In the genomic region with DNA sequence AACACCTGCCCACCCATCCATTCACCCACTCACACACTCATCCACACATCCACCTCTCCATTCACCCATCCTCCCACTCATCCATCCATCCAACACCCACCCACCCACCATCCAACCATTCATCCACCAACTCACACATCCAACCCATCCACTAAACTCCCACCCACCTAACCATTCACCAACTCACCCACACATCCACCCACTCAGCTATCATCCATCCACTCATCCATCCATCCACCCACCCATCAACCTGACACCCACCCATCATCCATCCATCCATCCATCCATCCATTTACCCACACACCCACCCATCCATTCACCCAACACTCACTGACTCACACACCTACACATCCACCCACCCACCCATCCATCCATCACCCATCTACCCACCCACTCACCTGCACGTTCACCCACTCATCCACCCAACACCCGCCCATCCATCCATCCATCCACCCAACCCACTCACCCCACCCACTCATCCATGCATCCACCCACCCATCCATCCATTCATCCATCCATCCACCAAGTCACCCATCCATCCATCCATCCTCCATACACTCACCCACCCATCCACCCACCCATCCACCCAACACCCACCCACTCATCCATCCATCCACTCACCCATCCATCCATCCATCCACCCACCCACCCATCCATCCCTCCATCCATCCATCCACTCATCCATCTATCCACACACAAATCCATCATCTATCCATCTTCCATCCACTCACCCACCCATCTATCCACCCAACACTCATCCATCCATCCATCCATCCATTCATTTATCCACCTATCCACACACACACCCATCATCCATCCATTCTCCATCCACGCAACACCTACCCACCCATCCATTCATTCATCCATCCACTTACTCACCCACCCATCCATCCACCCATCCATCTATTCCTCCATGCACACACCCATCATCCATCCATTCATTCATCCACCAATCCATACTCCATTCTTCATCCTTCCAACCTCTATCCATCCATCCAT, we compare ENCODE assay signal across 26 cellular contexts. TPM values are rescaled to one million over a fixed set of nuclear protein-coding genes. Genes with fewer than 3 reads are reported as not detected.
A peak's percentile ranks its signal among the peaks of the same experiment; 100 is the strongest.
DNase-seq lines count a peak whose midpoint lies in the region; ATAC-seq, FAIRE-seq and TF ChIP-seq lines count a peak whose summit lies in the region.
"Had no signal": no experiment of that assay in that cellular context is flagged by ENCODE, and none has a peak within 500 bp of the region (broad histone marks: within the 10 kb centered on the region; RNA-seq: fewer than 3 reads in every experiment).

No MANE protein-coding gene starts in this region.

- H3K23me2 ChIP-seq in H1 (ENCODE audit: low read depth, low read length): peaks cover 14% of the 10 kb centered on the region; the same call in 1 of the 2 replicates

- H3K9ac ChIP-seq in H1 (replicated peaks in 1 of 4; ENCODE audit: extremely low read depth in 1 of 4, low read depth in 3 of 4, low read length in 3 of 4): no peak overlapping the region

- H3K36me3 ChIP-seq in H1 (ENCODE audit: control insufficient read depth in 2 of 4, insufficient read depth in 4 of 4, low read length in 3 of 4): no peaks in the 10 kb centered on the region
- H3K36me3 ChIP-seq: MG63 had no signal

- POLR2A ChIA-PET in H1 (lab: Charles Lee; ENCODE audit: partially characterized antibody): no interaction called here

- no peak overlapping the region for H3K4me2 ChIP-seq in H1 (ENCODE audit: insufficient read depth in 1 of 2, low read depth in 2 of 2, low read length in 2 of 2)

- TF ChIP-seq RAD21 in H1 (IDR thresholded peaks at IDR 0.05 in 1 of 2, conservative IDR thresholded peaks at IDR 0.05 in 1 of 2; ENCODE audit: low read depth in 2 of 2, low read length in 2 of 2): no peak

- CTCF ChIA-PET in activated CD8-positive, alpha-beta memory T cell treated with anti-CD3 and anti-CD28 coated beads, Interleukin-2, amount 10 ng/mL, durations not matched to agents 7 days and 5 days (lab: Charles Lee): no interaction called here
- CTCF ChIA-PET in H1 (lab: Charles Lee; ENCODE audit: partially characterized antibody): no interaction called here

- no peak overlapping the region for H3K4me3 ChIP-seq in H1 (ENCODE audit: extremely low read depth in 1 of 4, insufficient read depth in 2 of 4, low read depth in 3 of 4, low read length in 4 of 4)
- H3K4me3 ChIP-seq: MG63 had no signal

- no peak overlapping the region for H2AFZ ChIP-seq in H1 (ENCODE audit: low read length)

- no peak overlapping the region for H3K4me3 Mint-ChIP-seq in activated CD8-positive, alpha-beta memory T cell treated with anti-CD3 and anti-CD28 coated beads, Interleukin-2, amount 10 ng/mL, durations not matched to agents 7 days and 5 days
- no peak overlapping the region for H3K4me3 Mint-ChIP-seq in CD14-positive monocyte
- H3K4me3 Mint-ChIP-seq: CD4-positive, CD25-positive, alpha-beta regulatory T cell; HFFc6 had no signal

- peaks cover 0 to 6% of the 10 kb centered on the region in 2 experiments for H4K20me1 ChIP-seq in H1 (replicated peaks in 1 of 2; ENCODE audit: control insufficient read depth in 1 of 2, insufficient read depth in 2 of 2, low read length in 2 of 2)

- H3K9me3 Mint-ChIP-seq in activated CD8-positive, alpha-beta memory T cell treated with anti-CD3 and anti-CD28 coated beads, Interleukin-2, amount 10 ng/mL, durations not matched to agents 7 days and 5 days (ENCODE audit: low read depth): peaks cover 4% of the 10 kb centered on the region
- H3K9me3 Mint-ChIP-seq in CD14-positive monocyte: peaks cover 0 to 4% (median 0%) of the 10 kb centered on the region in 7 donors

- no peaks in the 10 kb centered on the region for H3K79me2 ChIP-seq in H1 (ENCODE audit: control insufficient read depth in 1 of 2, insufficient read depth in 2 of 2, low read length in 2 of 2)

- no peak overlapping the region for H3K27ac ChIP-seq in H1 (ENCODE audit: low read depth, low read length)
- H3K27ac ChIP-seq: 22Rv1 had no signal

- no peak overlapping the region for H2BK15ac ChIP-seq in H1 (ENCODE audit: low read length)

- H3K4me1 Mint-ChIP-seq in activated CD8-positive, alpha-beta memory T cell treated with anti-CD3 and anti-CD28 coated beads, Interleukin-2, amount 10 ng/mL, durations not matched to agents 7 days and 5 days: no peaks in the 10 kb centered on the region
- no peaks in the 10 kb centered on the region for H3K4me1 Mint-ChIP-seq in CD14-positive monocyte
- H3K4me1 Mint-ChIP-seq: CD4-positive, CD25-positive, alpha-beta regulatory T cell had no signal

- peaks cover 46 to 59% of the 10 kb centered on the region in 2 experiments for H3K9me3 ChIP-seq in H1 (ENCODE audit: insufficient read depth in 2 of 2, low read depth in 1 of 2, low read length in 1 of 2)
- H3K9me3 ChIP-seq: MG63 had no signal

- no peak overlapping the region for H3K4ac ChIP-seq in H1 (replicated peaks; ENCODE audit: insufficient read length, low read depth, low read length)

- H3K23ac ChIP-seq in H1 (ENCODE audit: insufficient read length): no peak overlapping the region

- no peak overlapping the region for H3K18ac ChIP-seq in H1 (ENCODE audit: extremely low read depth, low read length)

- H3K27me3 Mint-ChIP-seq in activated CD8-positive, alpha-beta memory T cell treated with anti-CD3 and anti-CD28 coated beads, Interleukin-2, amount 10 ng/mL, durations not matched to agents 7 days and 5 days: peaks cover 11% of the 10 kb centered on the region
- peaks cover 0 to 8% (median 7%) of the 10 kb centered on the region in 3 donors for H3K27me3 Mint-ChIP-seq in CD14-positive monocyte (ENCODE audit: low read depth in 3 of 3)
- H3K27me3 Mint-ChIP-seq: CD4-positive, CD25-positive, alpha-beta regulatory T cell had no signal

- WGBS in H1 (ENCODE audit: extremely low coverage in 1 of 2, insufficient coverage in 1 of 2, insufficient read length in 1 of 2, insufficient replicate concordance in 2 of 2, low coverage in 1 of 2, low lambda C conversion rate in 2 of 2, missing lambda C conversion rate in 1 of 2), 2 experiments: 83 to 100% methylated on average over 1 to 2 of the region's 3 CpGs

- no peak overlapping the region for H2BK20ac ChIP-seq in H1 (ENCODE audit: low read length)

- peak overlapping the region; percentile 20 for H3K27ac Mint-ChIP-seq in activated CD8-positive, alpha-beta memory T cell treated with anti-CD3 and anti-CD28 coated beads, Interleukin-2, amount 10 ng/mL, durations not matched to agents 7 days and 5 days
- H3K27ac Mint-ChIP-seq in CD14-positive monocyte: no peak overlapping the region
- H3K27ac Mint-ChIP-seq: CD4-positive, CD25-positive, alpha-beta regulatory T cell; HFFc6 had no signal

- TF ChIP-seq CTCF in CD14-positive monocyte (IDR thresholded peaks at IDR 0.05) (no peak), H1 (IDR thresholded peaks at IDR 0.05; ENCODE audit: control extremely low read depth in 1 of 3, insufficient read depth in 1 of 3, low read depth in 1 of 3, low read length in 3 of 3) (no peak)

- no peak for DNase-seq in activated CD8-positive, alpha-beta memory T cell treated with anti-CD3 and anti-CD28 coated beads, Interleukin-2, amount 10 ng/mL, durations not matched to agents 7 days and 5 days
- no peak for DNase-seq in activated CD8-positive, alpha-beta memory T cell treated with anti-CD3 and anti-CD28 coated beads, Interleukin-2, amount 50 U/mL, for 48 hours
- DNase-seq in CD14-positive monocyte (ENCODE audit: low spot score) (peak; percentile 40), H1 (ENCODE audit: low read depth in 1 of 2, low spot score in 2 of 2) (no peak), posterior vena cava (ENCODE audit: low spot score) (peak; percentile 8), AG08395 (ENCODE audit: low spot score) (no peak), LoVo (ENCODE audit: low spot score) (no peak), putamen (ENCODE audit: low spot score) (no peak)
- DNase-seq: CD4-positive, CD25-positive, alpha-beta regulatory T cell; DMS153; HFFc6; KBM-7; MG63; NCI-H1105 treated with DMSO at 0.1 percent for 48 hours; NCI-H146; NCI-H1930; NCI-H2107; NCI-H446; NCI-H524 treated with DMSO at 0.1 percent for 48 hours; NCI-H774; SIG-M5 had no signal

- no peak for FAIRE-seq in H1 (lab: Jason Lieb, UNC)
- FAIRE-seq: HTR-8/SVneo, RCC 7860 had no signal

- no peak overlapping the region for H2BK120ac ChIP-seq in H1 (replicated peaks; ENCODE audit: low read depth, low read length)

- H3K4me1 ChIP-seq in H1 (replicated peaks in 1 of 4; ENCODE audit: control insufficient read depth in 3 of 4, insufficient read depth in 4 of 4, low read length in 3 of 4): no peaks in the 10 kb centered on the region

- no peak overlapping the region for H2AK5ac ChIP-seq in H1 (ENCODE audit: low read depth, low read length)

- H3K36me3 Mint-ChIP-seq in activated CD8-positive, alpha-beta memory T cell treated with anti-CD3 and anti-CD28 coated beads, Interleukin-2, amount 10 ng/mL, durations not matched to agents 7 days and 5 days: peaks cover 3% of the 10 kb centered on the region
- no peaks in the 10 kb centered on the region for H3K36me3 Mint-ChIP-seq in CD14-positive monocyte
- H3K36me3 Mint-ChIP-seq: CD4-positive, CD25-positive, alpha-beta regulatory T cell had no signal

- intact Hi-C loops in CD14-positive monocyte (cut with micrococcal nuclease): no loop called here
- intact Hi-C loops in posterior vena cava (cut with DNase I): loop anchor here (1.0 to 10.0 kb wide), 2 partner anchors 25 to 137 kb away; no protein-coding TSS in a partner anchor

- H3K79me1 ChIP-seq in H1 (ENCODE audit: low read depth, low read length): no peaks in the 10 kb centered on the region

- H2BK12ac ChIP-seq in H1 (ENCODE audit: low read depth, low read length): no peak overlapping the region

- no peak for TF ChIP-seq POLR2A in H1 (IDR thresholded peaks at IDR 0.05; ENCODE audit: control extremely low read depth in 1 of 2, low read depth in 2 of 2, low read length in 2 of 2)

- peak overlapping the region; percentile 69 for H3K56ac ChIP-seq in H1 (replicated peaks; ENCODE audit: insufficient read length, low read depth, low read length)

- no peak overlapping the region for H4K5ac ChIP-seq in H1 (ENCODE audit: insufficient read length, low read depth, low read length)

- no peak overlapping the region for H4K91ac ChIP-seq in H1 (replicated peaks; ENCODE audit: insufficient read length, low read length)

- no peak overlapping the region for H4K8ac ChIP-seq in H1 (ENCODE audit: extremely low read depth, insufficient read depth, low read length)

- no peak overlapping the region for H3K14ac ChIP-seq in H1 (ENCODE audit: insufficient read length)

- no peak for TF ChIP-seq EP300 in H1 (IDR thresholded peaks at IDR 0.05; ENCODE audit: borderline replicate concordance in 1 of 2, low read depth in 2 of 2, low read length in 2 of 2)

- no peak overlapping the region for H2BK5ac ChIP-seq in H1 (ENCODE audit: low read depth, low read length)

- ATAC-seq in activated CD8-positive, alpha-beta memory T cell treated with anti-CD3 and anti-CD28 coated beads, Interleukin-2, amount 10 ng/mL, durations not matched to agents 7 days and 5 days: no peak

- H3K27me3 ChIP-seq in H1 (replicated peaks in 1 of 4; ENCODE audit: control insufficient read depth in 3 of 4, extremely low read depth in 1 of 4, insufficient read depth in 3 of 4, low read length in 3 of 4): no peaks in the 10 kb centered on the region

RNA-seq across cellular contexts. Expression of a gene that starts 17.4 kb away (rescaled TPM):
- total RNA-seq in activated CD8-positive, alpha-beta memory T cell treated with anti-CD3 and anti-CD28 coated beads, Interleukin-2, amount 10 ng/mL, durations not matched to agents 7 days and 5 days: not detected
- polyA plus RNA-seq in CD14-positive monocyte: not detected
- total RNA-seq in H1 (2021; fragmentation: NEBNext Ultra II Directional; extraction: Animal tissue kit (Norgen Biotek cat#: 25700)): 0.43 and 0.46 TPM in 2 replicates
- polyA plus RNA-seq in H1 (2011; rRNA removed): 0.38 and 0.39 TPM in 2 replicates
- 0.54 TPM for polyA plus RNA-seq in H1 (2011; cell fraction: cytosol; rRNA removed)
- 1.1 TPM for polyA plus RNA-seq in H1 (2011; cell fraction: nucleus; rRNA removed)
- 0.25 to 0.69 TPM (median 0.53 TPM) in 4 replicates for polyA plus RNA-seq in H1 (2012, experiment 1 of 2)
- 0.14 TPM for polyA plus RNA-seq in H1 (2012, experiment 2 of 2)
- 0.18 TPM for polyA plus RNA-seq in H1 (2013, experiment 1 of 2)
- polyA plus RNA-seq in H1 (2013, experiment 2 of 2): 0.26 TPM
- 0.13 and 0.24 TPM in 2 replicates for polyA minus RNA-seq in H1 (2011; rRNA and poly(A)+ RNA removed)
- polyA minus RNA-seq in H1 (2011; cell fraction: cytosol; rRNA and poly(A)+ RNA removed): 0.15 TPM
- 1.2 TPM for polyA minus RNA-seq in H1 (2011; cell fraction: nucleus; rRNA and poly(A)+ RNA removed)
- total RNA-seq in posterior vena cava: 10 to 100 TPM; 15.8 to 21.1 TPM
- total RNA-seq: HFFc6, LHCN-M2 had no signal
- polyA plus RNA-seq: CD4-positive, CD25-positive, alpha-beta regulatory T cell had no signal

RNA-seq across cellular contexts. Expression of a gene that starts 30.3 kb away (rescaled TPM):
- total RNA-seq in activated CD8-positive, alpha-beta memory T cell treated with anti-CD3 and anti-CD28 coated beads, Interleukin-2, amount 10 ng/mL, durations not matched to agents 7 days and 5 days: not detected
- polyA plus RNA-seq in CD14-positive monocyte: not detected
- total RNA-seq in H1 (2021; fragmentation: NEBNext Ultra II Directional; extraction: Animal tissue kit (Norgen Biotek cat#: 25700)): not detected in 2 replicates
- not detected in 2 replicates for polyA plus RNA-seq in H1 (2011; rRNA removed)
- polyA plus RNA-seq in H1 (2011; cell fraction: cytosol; rRNA removed): not detected
- not detected for polyA plus RNA-seq in H1 (2011; cell fraction: nucleus; rRNA removed)
- polyA plus RNA-seq in H1 (2012, experiment 1 of 2): not detected in 4 replicates
- 0.12 TPM for polyA plus RNA-seq in H1 (2012, experiment 2 of 2)
- polyA plus RNA-seq in H1 (2013, experiment 1 of 2): not detected
- not detected for polyA plus RNA-seq in H1 (2013, experiment 2 of 2)
- not detected in 2 replicates for polyA minus RNA-seq in H1 (2011; rRNA and poly(A)+ RNA removed)
- polyA minus RNA-seq in H1 (2011; cell fraction: cytosol; rRNA and poly(A)+ RNA removed): not detected
- polyA minus RNA-seq in H1 (2011; cell fraction: nucleus; rRNA and poly(A)+ RNA removed): not detected
- not detected for total RNA-seq in posterior vena cava
- total RNA-seq: CD4-positive, CD25-positive, alpha-beta regulatory T cell; HFFc6; LHCN-M2 had no signal
- polyA plus RNA-seq: BJ; CD4-positive, CD25-positive, alpha-beta regulatory T cell had no signal

Comparison
In these comparisons a context has a peak if more than half of its experiments do, and no peak if none do; other contexts are left out.
1. DNase-seq: peak in CD14-positive monocyte (single experiment) and posterior vena cava (single experiment); none in activated CD8-positive, alpha-beta memory T cell treated with anti-CD3 and anti-CD28 coated beads, Interleukin-2, amount 10 ng/mL, durations not matched to agents 7 days and 5 days (single experiment), activated CD8-positive, alpha-beta memory T cell treated with anti-CD3 and anti-CD28 coated beads, Interleukin-2, amount 50 U/mL, for 48 hours (single experiment), H1 (0 of 2), AG08395 (single experiment), LoVo (single experiment) and putamen (single experiment).
2. RNA of a gene that starts 17.4 kb away (total RNA-seq): 15.8 to 21.1 TPM in posterior vena cava; 0.43 to 0.46 TPM in H1 and not detected in activated CD8-positive, alpha-beta memory T cell treated with anti-CD3 and anti-CD28 coated beads, Interleukin-2, amount 10 ng/mL, durations not matched to agents 7 days and 5 days; every median in the first group is over 10 times any median in the second.
3. intact Hi-C loops: an anchor here in posterior vena cava (1.0 to 10.0 kb wide); none called in CD14-positive monocyte.